6 cellular contexts compared by ENCODE assay signal in the genomic region with DNA sequence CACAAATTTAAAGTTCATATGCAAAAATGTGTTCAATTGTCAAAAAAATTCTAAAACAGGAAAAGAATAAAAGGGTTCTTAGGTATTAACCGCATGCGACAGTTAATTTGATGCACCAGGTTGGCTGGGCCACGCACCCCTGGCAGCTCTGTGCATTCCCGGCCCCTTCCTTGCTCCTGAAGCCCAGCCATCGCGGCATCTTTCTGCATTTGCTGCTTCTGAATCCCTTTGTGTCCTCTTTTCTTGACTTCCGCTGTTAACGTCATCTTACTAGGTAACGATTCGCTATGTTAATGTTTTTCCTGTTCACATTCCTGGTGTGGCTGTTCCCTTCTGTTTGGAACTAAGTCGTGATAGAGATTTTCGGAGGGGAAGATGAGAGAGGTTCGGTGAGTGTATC. TPM values are rescaled to one million over a fixed set of nuclear protein-coding genes. Genes with fewer than 3 reads are reported as not detected.
DNase-seq lines count a peak whose midpoint lies in the region; ATAC-seq and TF ChIP-seq lines count a peak whose summit lies in the region.

No MANE protein-coding gene starts in this region.

- H3K36me3 ChIP-seq in parathyroid adenoma (ENCODE audit: control insufficient read depth, insufficient read depth, low read length) = no peaks in the 10 kb centered on the region

- H3K4me1 ChIP-seq in parathyroid adenoma = peaks cover 4% of the 10 kb centered on the region

- H2AFZ ChIP-seq in parathyroid adenoma = no peak overlapping the region

- H3K9ac ChIP-seq in parathyroid adenoma = no peak overlapping the region

- H3K4me3 ChIP-seq in HL-60 (replicated peaks; ENCODE audit: insufficient read depth, low read length) (no peak overlapping the region), parathyroid adenoma (ENCODE audit: low read depth, low read length) (no peak overlapping the region)

- 81 to 84% (median 82%) methylated on average over 13 of the region's 13 CpGs for WGBS in adipose tissue, 3 donors

- ATAC-seq in GM21717 (IDR thresholded peaks at IDR 0.05; ENCODE audit: unreplicated experiment) = no peak

- no peaks in the 10 kb centered on the region for H3K79me2 ChIP-seq in parathyroid adenoma

- no peak for DNase-seq in HL-60 (ENCODE audit: low read depth in 1 of 2, low spot score in 1 of 2)
- DNase-seq in activated CD8-positive, alpha-beta memory T cell treated with anti-CD3 and anti-CD28 coated beads, Interleukin-2, amount 50 U/mL, for 4 hours = no peak
- DNase-seq in activated CD4-positive, alpha-beta T cell treated with anti-CD3 and anti-CD28 coated beads, Interleukin-2, amount 50 U/mL, for 1 hour = no peak

- TF ChIP-seq CTCF in HL-60 (IDR thresholded peaks at IDR 0.05; ENCODE audit: insufficient read depth, low read length) (no peak), parathyroid adenoma (IDR thresholded peaks at IDR 0.05) (no peak)

- H3K27me3 ChIP-seq in HL-60 (ENCODE audit: insufficient read depth, poor library complexity, severe bottlenecking) (no peaks in the 10 kb centered on the region), parathyroid adenoma (ENCODE audit: control insufficient read depth, insufficient read depth, low read length) (no peaks in the 10 kb centered on the region)

- no peaks in the 10 kb centered on the region for H3K9me3 ChIP-seq in parathyroid adenoma (ENCODE audit: control insufficient read depth, low read length)

- H3K4me2 ChIP-seq in parathyroid adenoma (ENCODE audit: low read length) = no peak overlapping the region

- H3K27ac ChIP-seq in HL-60 (replicated peaks) (peak overlapping the region; percentile 92), adipose tissue (ENCODE audit: low read depth, low read length) (peak overlapping the region; percentile 93), parathyroid adenoma (peak overlapping the region; percentile 39)

RNA-seq across cellular contexts. Expression of gene KLHDC7B, which starts 7.9 kb away (rescaled TPM):
- under 1 TPM; 0.11 to 0.23 (median 0.21) TPM for polyA plus RNA-seq in adipose tissue

RNA-seq across cellular contexts. Expression of gene TYMP, which starts 8.0 kb away (rescaled TPM):
- 100 to 1,000 TPM in 1 of 3 donors, 10 to 100 TPM in 2; 49.1 to 162 (median 75.1) TPM for polyA plus RNA-seq in adipose tissue

RNA-seq across cellular contexts. Expression of gene SCO2, which starts 12.4 kb away (rescaled TPM):
- 1 to 10 TPM; 2.2 to 8.8 (median 2.3) TPM for polyA plus RNA-seq in adipose tissue

RNA-seq across cellular contexts. Expression of gene SYCE3, which starts 25.0 kb away (rescaled TPM):
- not detected for polyA plus RNA-seq in adipose tissue

RNA-seq across cellular contexts. Expression of gene NCAPH2, which starts 29.7 kb away (rescaled TPM):
- 10 to 100 TPM; 23.6 to 35.0 (median 31.3) TPM for polyA plus RNA-seq in adipose tissue

Comparison
In these comparisons a context has a peak if more than half of its experiments do, and no peak if none do; other contexts are left out.
1. H3K27ac ChIP-seq: peak in every context shown above with its lines; median percentile 93 in adipose tissue; 92 in HL-60; 39 in parathyroid adenoma.